ENCODE assay signal across 10 cellular contexts in genomic region chr6:10529231-10529801, GRCh38. TPM values are rescaled to one million over a fixed set of nuclear protein-coding genes. Genes with fewer than 3 reads are reported as not detected.
DNase-seq lines count a peak whose midpoint lies in the region; ATAC-seq lines count a peak whose summit lies in the region.
"Had no signal": no experiment of that assay in that cellular context is flagged by ENCODE, and none has a peak within 500 bp of the region (broad histone marks: within the 10 kb centered on the region; RNA-seq: fewer than 3 reads in every experiment).

No MANE protein-coding gene starts in this region.

- H3K27me3 Mint-ChIP-seq in central memory CD8-positive, alpha-beta T cell = no peaks in the 10 kb centered on the region
- H3K27me3 Mint-ChIP-seq in naive thymus-derived CD8-positive, alpha-beta T cell = peaks cover 0 to 3% (median 0%) of the 10 kb centered on the region in 5 donors

- H3K4me3 Mint-ChIP-seq in central memory CD8-positive, alpha-beta T cell = peak overlapping the region; percentile 85
- H3K4me3 Mint-ChIP-seq in naive thymus-derived CD8-positive, alpha-beta T cell = peak overlapping the region; percentile 85 to 99 (median 94)

- H3K4me1 Mint-ChIP-seq in central memory CD8-positive, alpha-beta T cell = peaks cover 38% of the 10 kb centered on the region
- peaks cover 15 to 61% (median 51%) of the 10 kb centered on the region in 4 donors for H3K4me1 Mint-ChIP-seq in naive thymus-derived CD8-positive, alpha-beta T cell

- peaks cover 6% of the 10 kb centered on the region for H3K36me3 Mint-ChIP-seq in central memory CD8-positive, alpha-beta T cell (ENCODE audit: insufficient read depth)
- H3K36me3 Mint-ChIP-seq in naive thymus-derived CD8-positive, alpha-beta T cell = peaks cover 0 to 6% (median 0%) of the 10 kb centered on the region in 3 donors
- H3K36me3 Mint-ChIP-seq: brain had no signal

- POLR2A ChIA-PET in naive thymus-derived CD8-positive, alpha-beta T cell (lab: Charles Lee) = interaction anchor here (0.7 to 1.9 kb wide), 3 partner anchors 165 to 218 kb away, joined by 3 to 13 read pairs (median 8); partner anchors contain the start of genes C6orf52, PAK1IP1, TMEM14B and TMEM14C

- DNase-seq in AML-193 (lab: John Stamatoyannopoulos, UW) (peak; percentile 12 to 39), HT1080 (ENCODE audit: low read depth) (peak; percentile 58), NCI-H2107 treated with DMSO at 0.1 percent for 48 hours (lab: John Stamatoyannopoulos, UW; ENCODE audit: unreplicated experiment) (no peak), SW 1271 (lab: John Stamatoyannopoulos, UW) (no peak)
- no peak for DNase-seq in central memory CD8-positive, alpha-beta T cell (ENCODE audit: low spot score in 2 of 2)
- no peak for DNase-seq in naive thymus-derived CD8-positive, alpha-beta T cell
- DNase-seq: uterus had no signal

- H3K27ac Mint-ChIP-seq in central memory CD8-positive, alpha-beta T cell (ENCODE audit: low read depth) = peak overlapping the region; percentile 82
- peak overlapping the region; percentile 49 to 98 (median 91) for H3K27ac Mint-ChIP-seq in naive thymus-derived CD8-positive, alpha-beta T cell

- ATAC-seq in central memory CD8-positive, alpha-beta T cell (replicated peaks; ENCODE audit: extremely low read depth, poor library complexity, severe bottlenecking) = no peak
- ATAC-seq in naive thymus-derived CD8-positive, alpha-beta T cell = peak in 1 of 2 donors; percentile 15
- ATAC-seq in HG02588 (IDR thresholded peaks at IDR 0.05; ENCODE audit: unreplicated experiment) = no peak
- no peak for ATAC-seq in HG02885 (IDR thresholded peaks at IDR 0.05; ENCODE audit: poor library complexity, unreplicated experiment)

- H3K9me3 Mint-ChIP-seq in central memory CD8-positive, alpha-beta T cell = no peaks in the 10 kb centered on the region
- H3K9me3 Mint-ChIP-seq in naive thymus-derived CD8-positive, alpha-beta T cell = no peaks in the 10 kb centered on the region
- H3K9me3 Mint-ChIP-seq: brain had no signal

RNA-seq across cellular contexts. Expression of gene GCNT2, which starts 8.2 kb away (rescaled TPM):
- total RNA-seq in HT1080 (2014; rRNA removed; shearing (Covaris generic)) = 6.4 and 7.3 TPM in 2 replicates
- 4.4 and 4.9 TPM in 2 replicates for polyA plus RNA-seq in HT1080 (2015; cell fraction: cytosol; rRNA removed)
- 4.2 and 11.5 TPM in 2 replicates for polyA plus RNA-seq in HT1080 (2015; cell fraction: nucleus; rRNA removed)
- total RNA-seq in naive thymus-derived CD8-positive, alpha-beta T cell = 1 to 10 TPM; 3.9 to 4.6 TPM
- polyA plus RNA-seq in naive thymus-derived CD8-positive, alpha-beta T cell = 1 to 10 TPM in 2 of 3 donors, under 1 TPM in 1; 0.85 to 1.8 (median 1.3) TPM

Comparison
In these comparisons a context has a peak if more than half of its experiments do, and no peak if none do; other contexts are left out.
1. DNase-seq: peak in AML-193 (2 of 2) and HT1080 (single experiment); none in central memory CD8-positive, alpha-beta T cell (0 of 2), naive thymus-derived CD8-positive, alpha-beta T cell (0 of 10), NCI-H2107 treated with DMSO at 0.1 percent for 48 hours (single experiment) and SW 1271 (0 of 2).